Comparison of ENCODE assay signal across 8 cellular contexts in genomic region chr9:128550770-128551651, GRCh38. TPM values are rescaled to one million over a fixed set of nuclear protein-coding genes. Genes with fewer than 3 reads are reported as not detected.
DNase-seq lines count a peak whose midpoint lies in the region; TF ChIP-seq lines count a peak whose summit lies in the region.

No MANE protein-coding gene starts in this region.

- no peaks in the 10 kb centered on the region for H3K27me3 ChIP-seq in BJ (ENCODE audit: control insufficient read depth, insufficient read depth, low read length)
- no peaks in the 10 kb centered on the region for H3K27me3 ChIP-seq in Loucy (ENCODE audit: insufficient read depth, low read length, poor library complexity, severe bottlenecking)

- no peaks in the 10 kb centered on the region for H3K9me2 ChIP-seq in Loucy (replicated peaks; ENCODE audit: low read depth, low read length)

- H3K36me3 ChIP-seq in BJ (ENCODE audit: control insufficient read depth, insufficient read depth, low read length) (no peaks in the 10 kb centered on the region), Loucy (ENCODE audit: insufficient read depth, low read length) (no peaks in the 10 kb centered on the region)

- peak overlapping the region; percentile 63 for H3K4me3 ChIP-seq in BJ (ENCODE audit: low read depth, low read length)
- H3K4me3 ChIP-seq in Loucy (ENCODE audit: low read length, poor library complexity, severe bottlenecking): peak overlapping the region; percentile 76
- peak overlapping the region; percentile 69 for H3K4me3 ChIP-seq in skeletal muscle cell (ENCODE audit: low read depth, low read length)

- POLR2A ChIA-PET in BJ (lab: Charles Lee): no interaction called here

- H3F3A ChIP-seq in Loucy (ENCODE audit: low read depth): no peaks in the 10 kb centered on the region

- TF ChIP-seq CTCF in BJ (IDR thresholded peaks at IDR 0.05; ENCODE audit: insufficient read depth, low read depth, low read length): no peak
- no peak for TF ChIP-seq CTCF in Loucy (conservative IDR thresholded peaks at IDR 0.05; ENCODE audit: low read length)

- no peaks in the 10 kb centered on the region for H3K9me3 ChIP-seq in Loucy (ENCODE audit: insufficient read depth, low read depth, low read length)

- H3K4me1 ChIP-seq in Loucy (ENCODE audit: insufficient read depth, low read length, poor library complexity, severe bottlenecking): peaks cover 38% of the 10 kb centered on the region

- H2AFZ ChIP-seq in Loucy (ENCODE audit: low read length): peak overlapping the region; percentile 93; the same call in 1 of the 2 replicates

- H4K20me1 ChIP-seq in Loucy (ENCODE audit: insufficient read depth, low read length, poor library complexity, severe bottlenecking): peaks cover 22% of the 10 kb centered on the region

- H3K9ac ChIP-seq in Loucy (ENCODE audit: low read depth, low read length, poor library complexity, severe bottlenecking): peak overlapping the region; percentile 72

- peak overlapping the region; percentile 88 for H3K4me2 ChIP-seq in Loucy (ENCODE audit: low read depth, low read length, poor library complexity, severe bottlenecking)

- CTCF ChIA-PET in BJ (lab: Yijun Ruan, JAX): interaction anchor here (1.2 to 1.8 kb wide), 2 partner anchors 112 to 189 kb away, joined by 3 to 5 read pairs; no protein-coding TSS in a partner anchor

- H3K79me2 ChIP-seq in Loucy (ENCODE audit: insufficient read depth, low read length): peaks cover 39% of the 10 kb centered on the region

- no peak for DNase-seq in BJ (ENCODE audit: low read depth)
- peak; percentile 60 for DNase-seq in astrocyte of the hippocampus (ENCODE audit: low read depth, low spot score)
- DNase-seq in iPS-NIHi7 (ENCODE audit: extremely low spot score): peak; percentile 35
- no peak for DNase-seq in skeletal muscle cell (ENCODE audit: low read depth)
- no peak for DNase-seq in activated CD4-positive, CD25-positive, alpha-beta regulatory T cell (lab: John Stamatoyannopoulos, UW)
- DNase-seq in cortex of kidney (lab: John Stamatoyannopoulos, UW): no peak
- DNase-seq in SKM-1 (lab: John Stamatoyannopoulos, UW; ENCODE audit: unreplicated experiment): no peak

RNA-seq across cellular contexts. Expression of gene SPTAN1, which starts 1.4 kb away (rescaled TPM):
- polyA plus RNA-seq in BJ (2011; rRNA removed): 201 and 317 TPM in 2 replicates
- polyA minus RNA-seq in BJ (2011; rRNA and poly(A)+ RNA removed): 561 and 622 TPM in 2 replicates

RNA-seq across cellular contexts. Expression of gene GLE1, which starts 46.5 kb away (rescaled TPM):
- polyA plus RNA-seq in BJ (2011; rRNA removed): 22.0 and 25.0 TPM in 2 replicates
- polyA minus RNA-seq in BJ (2011; rRNA and poly(A)+ RNA removed): 15.7 and 23.0 TPM in 2 replicates

Comparison
In these comparisons a context has a peak if more than half of its experiments do, and no peak if none do; other contexts are left out.
1. DNase-seq: peak in astrocyte of the hippocampus (single experiment) and iPS-NIHi7 (single experiment); none in BJ (single experiment), skeletal muscle cell (single experiment), activated CD4-positive, CD25-positive, alpha-beta regulatory T cell (0 of 4), cortex of kidney (single experiment) and SKM-1 (single experiment).
2. Peak in every context shown above with its lines, with median percentiles within 50 percentile points of each other: H3K4me3 ChIP-seq.